ENCODE assay signal across 34 cellular contexts in the genomic region with DNA sequence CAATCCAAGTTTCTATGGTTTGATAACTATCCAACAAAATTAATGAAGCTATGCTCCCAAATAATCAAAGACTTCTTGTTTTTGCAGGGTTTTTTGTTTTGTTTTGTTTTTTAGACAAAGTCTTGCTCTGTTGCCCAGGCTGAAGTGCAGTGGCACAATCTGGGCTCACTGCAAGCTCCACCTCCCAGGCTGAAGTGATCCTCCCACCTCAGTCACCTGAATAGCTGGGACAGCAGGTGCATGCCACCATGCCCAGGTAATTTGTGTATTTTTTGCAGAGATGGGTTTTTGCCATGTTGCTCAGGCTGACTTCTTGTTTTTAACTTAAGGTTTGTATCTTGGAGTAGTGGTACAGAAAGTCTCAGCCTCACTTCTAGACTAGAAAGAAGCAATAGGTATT.
"Had no signal": no experiment of that assay in that cellular context is flagged by ENCODE, and none has a peak within 500 bp of the region (broad histone marks: within the 10 kb centered on the region; RNA-seq: fewer than 3 reads in every experiment).

No MANE protein-coding gene starts in this region.

- H3K4me1 ChIP-seq: breast epithelium had no signal

- H3K27ac ChIP-seq: adrenal gland, breast epithelium, cardiac muscle cell, colonic mucosa, WERI-Rb-1 had no signal

- H3K4me1 Mint-ChIP-seq: activated naive CD4-positive, alpha-beta T cell treated with anti-CD3 and anti-CD28 coated beads, Interleukin-2, amount 50 U/mL, for 24 hours had no signal

- H3K9me3 Mint-ChIP-seq: activated B cell treated with CpG ODN at 0.5 μM for 24 hours; activated CD4-positive, alpha-beta memory T cell treated with anti-CD3 and anti-CD28 coated beads for 36 hours; activated CD4-positive, alpha-beta T cell treated with anti-CD3 and anti-CD28 coated beads, Interleukin-2, amount 10 ng/mL, durations not matched to agents 24 days and 14 days; activated naive CD4-positive, alpha-beta T cell treated with anti-CD3 and anti-CD28 coated beads for 36 hours; activated naive CD4-positive, alpha-beta T cell treated with anti-CD3 and anti-CD28 coated beads, Interleukin-2, amount 50 U/mL, for 24 hours; activated naive CD8-positive, alpha-beta T cell treated with anti-CD3 and anti-CD28 coated beads for 36 hours; activated naive CD8-positive, alpha-beta T cell treated with anti-CD3 and anti-CD28 coated beads, Interleukin-2, amount 50 U/mL, for 24 hours; activated T-helper 1 cell treated with anti-CD3 and anti-CD28 coated beads, Interleukin-12 subunit alpha, Interleukin-12 subunit beta, Interleukin-2, Interleukin-4 antibody, amounts not matched to agents 30 ng/mL and 10 ng/mL and 1 ng/mL, durations not matched to agents 14 hours and 24 hours and 36 hours; activated T-helper 2 cell treated with anti-CD3 and anti-CD28 coated beads, Interferon-gamma antibody, Interleukin-2, Interleukin-4, amounts not matched to agents 10 μg/mL and 5 μg/mL and 100 μg/mL, durations not matched to agents 14 hours and 24 hours and 36 hours; brain; endodermal cell; T-helper 2 cell treated with Interferon-gamma antibody and Interleukin-4, amounts not matched to agents 5 μg/mL and 100 μg/mL, for 36 hours had no signal

- H3K27me3 ChIP-seq: adrenal gland, breast epithelium, colonic mucosa had no signal

- H3K9me3 ChIP-seq: adrenal gland, breast epithelium, colonic mucosa had no signal

- ATAC-seq: activated CD4-positive, CD25-positive, alpha-beta regulatory T cell treated with anti-CD3 and anti-CD28 coated beads, Interleukin-2, amount 50 U/mL, for 24 hours; activated CD8-positive, alpha-beta memory T cell treated with anti-CD3 and anti-CD28 coated beads, Interleukin-2, amount 10 ng/mL, durations not matched to agents 7 days and 5 days; activated CD8-positive, alpha-beta T cell treated with anti-CD3 and anti-CD28 coated beads, Interleukin-2, amount 10 ng/mL, durations not matched to agents 7 days and 5 days; activated naive CD8-positive, alpha-beta T cell treated with anti-CD3 and anti-CD28 coated beads, Interleukin-2, amount 50 U/mL, for 24 hours; esophagus mucosa; T-helper 17 cell had no signal

- H3K36me3 ChIP-seq: adrenal gland, breast epithelium, cardiac muscle cell, colonic mucosa, WERI-Rb-1 had no signal

- H3K27ac Mint-ChIP-seq: activated B cell treated with CpG ODN at 0.5 μM for 24 hours; activated CD4-positive, alpha-beta memory T cell treated with anti-CD3 and anti-CD28 coated beads for 36 hours; activated CD4-positive, alpha-beta T cell treated with anti-CD3 and anti-CD28 coated beads, Interleukin-2, amount 10 ng/mL, durations not matched to agents 24 days and 14 days; activated CD8-positive, alpha-beta memory T cell treated with anti-CD3 and anti-CD28 coated beads, Interleukin-2, amount 10 ng/mL, durations not matched to agents 7 days and 5 days; activated CD8-positive, alpha-beta T cell treated with anti-CD3 and anti-CD28 coated beads, Interleukin-2, amount 10 ng/mL, durations not matched to agents 7 days and 5 days; activated naive CD4-positive, alpha-beta T cell treated with anti-CD3 and anti-CD28 coated beads for 36 hours; activated naive CD4-positive, alpha-beta T cell treated with anti-CD3 and anti-CD28 coated beads, Interleukin-2, amount 50 U/mL, for 24 hours; activated naive CD8-positive, alpha-beta T cell treated with anti-CD3 and anti-CD28 coated beads for 36 hours; activated naive CD8-positive, alpha-beta T cell treated with anti-CD3 and anti-CD28 coated beads, Interleukin-2, amount 50 U/mL, for 24 hours; activated T-helper 1 cell treated with anti-CD3 and anti-CD28 coated beads, Interleukin-12 subunit alpha, Interleukin-12 subunit beta, Interleukin-2, Interleukin-4 antibody, amounts not matched to agents 30 ng/mL and 10 ng/mL and 1 ng/mL, durations not matched to agents 14 hours and 24 hours and 36 hours; activated T-helper 2 cell treated with anti-CD3 and anti-CD28 coated beads, Interferon-gamma antibody, Interleukin-2, Interleukin-4, amounts not matched to agents 10 μg/mL and 5 μg/mL and 100 μg/mL, durations not matched to agents 14 hours and 24 hours and 36 hours; endodermal cell; T-helper 17 cell; T-helper 2 cell treated with Interferon-gamma antibody and Interleukin-4, amounts not matched to agents 5 μg/mL and 100 μg/mL, for 36 hours had no signal

- H3K27me3 Mint-ChIP-seq: activated B cell treated with CpG ODN at 0.5 μM for 24 hours had no signal

- FAIRE-seq: frontal cortex had no signal

- H3K4me3 Mint-ChIP-seq: activated B cell treated with CpG ODN at 0.5 μM for 24 hours; activated CD4-positive, alpha-beta memory T cell treated with anti-CD3 and anti-CD28 coated beads for 36 hours; activated CD4-positive, alpha-beta T cell treated with anti-CD3 and anti-CD28 coated beads, Interleukin-2, amount 10 ng/mL, durations not matched to agents 24 days and 14 days; activated CD8-positive, alpha-beta memory T cell treated with anti-CD3 and anti-CD28 coated beads, Interleukin-2, amount 10 ng/mL, durations not matched to agents 7 days and 5 days; activated CD8-positive, alpha-beta T cell treated with anti-CD3 and anti-CD28 coated beads, Interleukin-2, amount 10 ng/mL, durations not matched to agents 7 days and 5 days; activated naive CD4-positive, alpha-beta T cell treated with anti-CD3 and anti-CD28 coated beads for 36 hours; activated naive CD4-positive, alpha-beta T cell treated with anti-CD3 and anti-CD28 coated beads, Interleukin-2, amount 50 U/mL, for 24 hours; activated naive CD8-positive, alpha-beta T cell treated with anti-CD3 and anti-CD28 coated beads for 36 hours; activated naive CD8-positive, alpha-beta T cell treated with anti-CD3 and anti-CD28 coated beads, Interleukin-2, amount 50 U/mL, for 24 hours; activated T-helper 1 cell treated with anti-CD3 and anti-CD28 coated beads, Interleukin-12 subunit alpha, Interleukin-12 subunit beta, Interleukin-2, Interleukin-4 antibody, amounts not matched to agents 30 ng/mL and 10 ng/mL and 1 ng/mL, durations not matched to agents 14 hours and 24 hours and 36 hours; brain; endodermal cell; T-helper 17 cell; T-helper 2 cell treated with Interferon-gamma antibody and Interleukin-4, amounts not matched to agents 5 μg/mL and 100 μg/mL, for 36 hours had no signal

- H3K4me3 ChIP-seq: adrenal gland, breast epithelium, cardiac muscle cell, colonic mucosa had no signal

- DNase-seq: activated B cell treated with CpG ODN at 0.5 μM for 24 hours; activated CD4-positive, alpha-beta memory T cell treated with anti-CD3 and anti-CD28 coated beads for 36 hours; activated CD4-positive, alpha-beta T cell treated with anti-CD3 and anti-CD28 coated beads, Interleukin-2, amount 10 ng/mL, durations not matched to agents 24 days and 14 days; activated CD8-positive, alpha-beta memory T cell treated with anti-CD3 and anti-CD28 coated beads, Interleukin-2, amount 10 ng/mL, durations not matched to agents 7 days and 5 days; activated CD8-positive, alpha-beta memory T cell treated with anti-CD3 and anti-CD28 coated beads, Interleukin-2, amount 50 U/mL, for 4 hours; activated CD8-positive, alpha-beta T cell treated with anti-CD3 and anti-CD28 coated beads, Interleukin-2, amount 10 ng/mL, durations not matched to agents 7 days and 5 days; activated effector memory CD4-positive, alpha-beta T cell treated with anti-CD3 and anti-CD28 coated beads, Interleukin-2, amount 50 U/mL, for 16 hours; activated naive CD4-positive, alpha-beta T cell treated with anti-CD3 and anti-CD28 coated beads for 36 hours; activated naive CD8-positive, alpha-beta T cell treated with anti-CD3 and anti-CD28 coated beads for 36 hours; activated naive CD8-positive, alpha-beta T cell treated with anti-CD3 and anti-CD28 coated beads, Interleukin-2, amount 50 U/mL, for 24 hours; activated T-cell treated with anti-CD3 and anti-CD28 coated beads, Interleukin-2, amount 50 U/mL, for 1 hour; activated T-cell treated with anti-CD3 and anti-CD28 coated beads, Interleukin-2, amount 50 U/mL, for 48 hours; adrenal gland; aorta; central memory CD4-positive, alpha-beta T cell; cerebellar nuclear complex; colonic mucosa; effector memory CD4-positive, alpha-beta T cell; foreskin fibroblast; T-helper 1 cell; T-helper 17 cell; T1000; WERI-Rb-1 had no signal

- H3K36me3 Mint-ChIP-seq: activated CD4-positive, alpha-beta memory T cell treated with anti-CD3 and anti-CD28 coated beads for 36 hours; activated CD8-positive, alpha-beta memory T cell treated with anti-CD3 and anti-CD28 coated beads, Interleukin-2, amount 10 ng/mL, durations not matched to agents 7 days and 5 days; activated naive CD4-positive, alpha-beta T cell treated with anti-CD3 and anti-CD28 coated beads, Interleukin-2, amount 50 U/mL, for 24 hours; activated naive CD8-positive, alpha-beta T cell treated with anti-CD3 and anti-CD28 coated beads for 36 hours; brain had no signal
